ENCODE assay signal across 8 cellular contexts in genomic region chr5:56951946-56952691, GRCh38. TPM values are rescaled to one million over a fixed set of nuclear protein-coding genes. Genes with fewer than 3 reads are reported as not detected.
A peak's percentile ranks its signal among the peaks of the same experiment; 100 is the strongest.
DNase-seq lines count a peak whose midpoint lies in the region; ATAC-seq and TF ChIP-seq lines count a peak whose summit lies in the region.

MIER3 (minus strand) TSS chr5:56952123; CDS start chr5:56952102, 21 bp downstream.

- TF ChIP-seq CTCF in GM13977 (IDR thresholded peaks at IDR 0.05; ENCODE audit: extremely low read depth, insufficient read depth, missing control alignments), result no peak
- no peak for TF ChIP-seq CTCF in gastrocnemius medialis (IDR thresholded peaks at IDR 0.05 in 4 of 5, conservative IDR thresholded peaks at IDR 0.05 in 1 of 5)

- H3K27ac ChIP-seq in iPS DF 6.9 (ENCODE audit: low read length), result no peak within 1 kb of the TSS
- H3K27ac ChIP-seq in gastrocnemius medialis, result peak within 1 kb of the TSS; percentile 76 to 83 (median 79)

- DNase-seq in GM13977 (ENCODE audit: low spot score), result peak; percentile 96
- DNase-seq in NCI-H1092 (lab: John Stamatoyannopoulos, UW), result peak; percentile 33
- peak; percentile 45 for DNase-seq in T1000 (lab: John Stamatoyannopoulos, UW)
- DNase-seq in astrocyte of the hippocampus (ENCODE audit: low read depth, low spot score), result peak; percentile 95
- DNase-seq in iPS DF 6.9 (ENCODE audit: low read depth, low spot score), result no peak
- peak; percentile 66 to 67 for DNase-seq in gastrocnemius medialis
- DNase-seq in DMS153 (lab: John Stamatoyannopoulos, UW), result no peak

- TF ChIP-seq POLR2A in gastrocnemius medialis (IDR thresholded peaks at IDR 0.05), result peak; percentile 21 to 31

- intact Hi-C loops in gastrocnemius medialis (cut with DNase I; ENCODE audit: low total_unique reads), result loop anchor here (1.0 to 5.0 kb wide), 4 partner anchors 42 to 269 kb away; partner anchors contain the start of gene MAP3K1

- H3K36me3 ChIP-seq in iPS DF 6.9 (ENCODE audit: control insufficient read depth, insufficient read depth, low read length) (no peaks in the 10 kb centered on the region), gastrocnemius medialis (peaks cover 0 to 20% of the 10 kb centered on the region in 2 donors)

- H3K4me3 ChIP-seq in iPS DF 6.9 (ENCODE audit: low read length) (peak within 1 kb of the TSS; percentile 99), gastrocnemius medialis (peak within 1 kb of the TSS; percentile 62 to 90 (median 78))

- H3K27me3 ChIP-seq in iPS DF 6.9 (ENCODE audit: control insufficient read depth, insufficient read depth, low read length) (no peaks in the 10 kb centered on the region), gastrocnemius medialis (no peaks in the 10 kb centered on the region)

- ATAC-seq in HG02588 (IDR thresholded peaks at IDR 0.05; ENCODE audit: unreplicated experiment) (peak; percentile 93), gastrocnemius medialis (peak; percentile 93 to 94)

- WGBS in iPS DF 6.9 (ENCODE audit: insufficient coverage, insufficient read length), result no CpG with 5 or more reads among the region's 89 CpGs

- no peaks in the 10 kb centered on the region for H3K9me3 ChIP-seq in iPS DF 6.9 (ENCODE audit: control insufficient read depth, insufficient read depth, low read length)
- H3K9me3 ChIP-seq in gastrocnemius medialis, result no peaks in the 10 kb centered on the region

- H3K4me1 ChIP-seq in iPS DF 6.9 (ENCODE audit: control insufficient read depth, insufficient read depth, low read length) (no peaks in the 10 kb centered on the region), gastrocnemius medialis (peaks cover 0 to 15% of the 10 kb centered on the region in 2 donors)

- in situ Hi-C loops in GM13977 (cut with MboI; ENCODE audit: low pct_unique_long_range_greater_than_20kb, low sequenced_read_pairs, unreplicated experiment) (no loop called here), gastrocnemius medialis (cut with MboI; ENCODE audit: low sequenced_read_pairs in 4 of 4) (no loop called here)

RNA-seq across cellular contexts. Expression of gene MIER3, which starts in this region (rescaled TPM):
- 10 to 100 TPM; 12.2 to 33.4 (median 20.4) TPM for total RNA-seq in gastrocnemius medialis

Comparison
In these comparisons a context has a peak if more than half of its experiments do, and no peak if none do; other contexts are left out.
1. DNase-seq: peak in GM13977 (single experiment), NCI-H1092 (single experiment), T1000 (single experiment), astrocyte of the hippocampus (single experiment) and gastrocnemius medialis (2 of 2); none in iPS DF 6.9 (single experiment) and DMS153 (single experiment).